In the genomic region with DNA sequence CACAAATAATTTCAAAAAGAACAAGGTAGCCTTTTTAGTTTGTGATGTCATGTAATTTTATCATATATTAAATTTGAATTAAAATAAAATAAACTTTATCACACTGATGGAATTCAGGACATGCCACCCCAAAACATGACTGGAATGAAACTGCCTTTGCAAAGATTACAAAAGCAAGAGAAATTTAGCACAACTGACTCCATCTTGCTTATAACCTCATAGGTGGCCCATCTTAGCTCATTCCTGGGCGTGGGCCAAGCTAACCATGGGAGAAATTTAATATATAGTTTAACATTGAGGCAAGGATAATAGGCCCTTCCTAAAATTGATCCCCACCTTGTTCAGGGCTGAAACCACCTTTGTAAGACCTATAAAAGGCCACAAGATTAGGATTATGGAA, we compare ENCODE assay signal across 27 cellular contexts.
"Had no signal": no experiment of that assay in that cellular context is flagged by ENCODE, and none has a peak within 500 bp of the region (broad histone marks: within the 10 kb centered on the region; RNA-seq: fewer than 3 reads in every experiment).

No MANE protein-coding gene starts in this region.

- FAIRE-seq: urothelium cell line had no signal

- H3K4me1 ChIP-seq: stomach, suprapubic skin, testis, thyroid gland, tibial artery, tibial nerve, transverse colon, upper lobe of left lung, upper lobe of right lung, uterus, vagina had no signal

- H3K27ac ChIP-seq: stomach, suprapubic skin, testis, thoracic aorta, thyroid gland, tibial artery, tibial nerve, transverse colon, upper lobe of left lung, upper lobe of right lung, uterus, vagina had no signal

- H3K27me3 ChIP-seq: stomach, suprapubic skin, testis, thyroid gland, tibial artery, tibial nerve, transverse colon, upper lobe of left lung, upper lobe of right lung, uterus, vagina had no signal

- H3K9me3 ChIP-seq: stomach, suprapubic skin, testis, thoracic aorta, thyroid gland, tibial artery, tibial nerve, transverse colon, upper lobe of left lung, upper lobe of right lung, uterus, vagina had no signal

- DNase-seq: stimulated activated CD4-positive, alpha-beta T cell treated with anti-CD3 and anti-CD28 coated beads, Interleukin-2, amount 100 ng/mL, for 48 hours; stimulated activated CD4-positive, alpha-beta T cell treated with anti-CD3 and anti-CD28 coated beads, Interleukin-4, amount 100 ng/mL, for 1 hour; stimulated activated CD4-positive, alpha-beta T cell treated with anti-CD3 and anti-CD28 coated beads, Interleukin-4, amount 100 ng/mL, for 24 hours; stimulated activated CD4-positive, alpha-beta T cell treated with anti-CD3 and anti-CD28 coated beads, Interleukin-4, amount 100 ng/mL, for 4 hours; stimulated activated CD8-positive, alpha-beta memory T cell treated with anti-CD3 and anti-CD28 coated beads, Interleukin-4, amount 100 ng/mL, for 48 hours; stimulated activated naive B cell treated with anti-CD40 and anti-IgM and Interleukin-4, amounts not matched to agents 10 μg/mL and 1 μg/mL and 100 μg/mL, for 72 hours; stimulated activated naive CD4-positive, alpha-beta T cell; stimulated activated naive CD4-positive, alpha-beta T cell treated with Interleukin-2 at 50 U/mL for 16 hours; stimulated activated naive CD8-positive, alpha-beta T cell treated with anti-CD3 and anti-CD28 coated beads, Interleukin-15, amount 100 ng/mL, for 72 hours; stimulated activated naive CD8-positive, alpha-beta T cell treated with anti-CD3 and anti-CD28 coated beads, Interleukin-15, Interleukin-2, amounts not matched to agents 100 U/mL and 50 U/mL, for 24 hours; stomach; substantia nigra; testis; thyroid gland; tibial artery; transverse colon; trophoblast cell; upper lobe of right lung; uterus had no signal

- ATAC-seq: stimulated activated effector memory CD8-positive, alpha-beta T cell treated with anti-CD3 and anti-CD28 coated beads, Interleukin-12 subunit alpha, Interleukin-12 subunit beta, amount 100 ng/mL, for 72 hours; stimulated activated memory B cell treated with anti-CD40 and anti-IgM and Interleukin-4, amounts not matched to agents 10 μg/mL and 1 μg/mL and 100 μg/mL, for 72 hours; stimulated activated naive B cell treated with anti-CD40 and anti-IgM and Interleukin-4, amounts not matched to agents 10 μg/mL and 1 μg/mL and 100 μg/mL, for 72 hours; stimulated activated naive CD8-positive, alpha-beta T cell treated with anti-CD3 and anti-CD28 coated beads, Interleukin-15, amount 100 ng/mL, for 72 hours; stimulated activated naive CD8-positive, alpha-beta T cell treated with anti-CD3 and anti-CD28 coated beads, Interleukin-15, Interleukin-2, amounts not matched to agents 100 U/mL and 50 U/mL, for 24 hours; upper lobe of right lung had no signal

- H3K4me3 ChIP-seq: stomach, suprapubic skin, testis, thoracic aorta, thyroid gland, tibial artery, tibial nerve, transverse colon, upper lobe of left lung, upper lobe of right lung, uterus, vagina had no signal

- H3K36me3 ChIP-seq: stomach, suprapubic skin, thoracic aorta, thyroid gland, tibial nerve, transverse colon, upper lobe of left lung, upper lobe of right lung, uterus, vagina had no signal
